In genomic region chr19:28642787-28643186, GRCh38 we compare ENCODE assay signal across 21 cellular contexts.
"Had no signal": no experiment of that assay in that cellular context is flagged by ENCODE, and none has a peak within 500 bp of the region (broad histone marks: within the 10 kb centered on the region; RNA-seq: fewer than 3 reads in every experiment).

No MANE protein-coding gene starts in this region.

- ATAC-seq: gastroesophageal sphincter, heart left ventricle, left lung, left ventricle myocardium superior, lower lobe of right lung, mucosa of descending colon had no signal

- H3K27ac ChIP-seq: coronary artery, dorsolateral prefrontal cortex, esophagus squamous epithelium, gastroesophageal sphincter, heart left ventricle, hepatocyte, left lung, lower lobe of right lung had no signal

- H3K4me1 Mint-ChIP-seq: mesothelial cell of epicardium had no signal

- DNase-seq: dermis blood vessel endothelial cell; dorsolateral prefrontal cortex; effector CD4-positive, alpha-beta T cell; effector memory CD4-positive, alpha-beta T cell; esophagus squamous epithelium; foreskin fibroblast; heart left ventricle; hypothalamus; immature natural killer cell; islet precursor cell; kidney; kidney glomerular epithelial cell; left lung; left ventricle myocardium superior; lower lobe of right lung; mesenchymal stem cell; mucosa of descending colon had no signal

- H3K36me3 Mint-ChIP-seq: immature natural killer cell, mesothelial cell of epicardium had no signal

- H3K9me3 Mint-ChIP-seq: immature natural killer cell, mesothelial cell of epicardium had no signal

- H3K27me3 ChIP-seq: esophagus squamous epithelium, heart left ventricle, hepatocyte, left lung had no signal

- H3K27ac Mint-ChIP-seq: immature natural killer cell, mesothelial cell of epicardium had no signal

- H3K4me3 Mint-ChIP-seq: immature natural killer cell, mesothelial cell of epicardium had no signal

- H3K4me1 ChIP-seq: esophagus squamous epithelium, gastroesophageal sphincter, heart left ventricle, left lung, lower lobe of right lung had no signal
